10 cellular contexts compared by ENCODE assay signal in the genomic region with DNA sequence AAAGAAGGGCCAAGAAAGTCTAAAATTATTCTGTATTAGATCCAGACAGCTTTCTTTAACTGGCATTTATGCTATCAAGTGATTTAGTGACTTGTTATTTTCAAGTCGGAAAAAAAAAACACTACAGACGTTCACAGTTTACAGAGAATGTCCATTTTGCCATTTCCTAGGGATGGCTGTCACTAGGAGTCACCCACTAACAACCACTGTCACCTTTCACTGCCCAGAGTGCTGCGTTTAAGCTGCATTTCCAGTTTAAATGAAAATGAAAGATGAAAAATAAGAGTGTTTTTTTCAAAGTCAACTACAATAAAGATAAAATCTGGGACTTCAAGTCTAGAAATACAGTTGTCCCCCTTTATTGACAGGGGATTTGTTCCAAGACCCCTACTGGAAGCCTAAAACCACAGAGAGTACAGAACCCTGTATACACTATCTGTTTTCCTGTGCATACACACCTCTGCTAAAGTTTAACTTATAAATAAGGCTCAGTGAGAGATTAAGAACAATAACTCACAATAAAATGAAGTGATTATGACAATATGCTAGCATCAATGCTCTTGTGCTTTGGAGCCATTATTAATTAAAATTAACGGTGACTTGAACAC.
DNase-seq lines count a peak whose midpoint lies in the region; ATAC-seq, FAIRE-seq and TF ChIP-seq lines count a peak whose summit lies in the region.
"Had no signal": no experiment of that assay in that cellular context is flagged by ENCODE, and none has a peak within 500 bp of the region (broad histone marks: within the 10 kb centered on the region; RNA-seq: fewer than 3 reads in every experiment).

No MANE protein-coding gene starts in this region.

- TF ChIP-seq POLR2A in H54 (IDR thresholded peaks at IDR 0.05; ENCODE audit: low read depth, low read length), result no peak

- peaks cover 8% of the 10 kb centered on the region for H3K4me1 ChIP-seq in stomach smooth muscle (ENCODE audit: control insufficient read depth, insufficient read depth, low read length)

- CTCF ChIA-PET in activated naive CD4-positive, alpha-beta T cell treated with anti-CD3 and anti-CD28 coated beads, Interleukin-2, amount 10 ng/mL, durations not matched to agents 7 days and 5 days (lab: Charles Lee), result interaction anchor here (1.5 kb wide), 1 partner anchor 9 kb away, joined by 3 read pairs; no protein-coding TSS in a partner anchor

- H3K4me3 Mint-ChIP-seq in activated naive CD4-positive, alpha-beta T cell treated with anti-CD3 and anti-CD28 coated beads, Interleukin-2, amount 10 ng/mL, durations not matched to agents 7 days and 5 days, result peak overlapping the region; percentile 27

- peak overlapping the region in 33 of 59 donors; percentile 3 to 52 (median 28) for H3K4me3 ChIP-seq in dorsolateral prefrontal cortex
- peak overlapping the region; percentile 3 to 52 for H3K4me3 ChIP-seq in stomach smooth muscle (ENCODE audit: low read length in 2 of 2)
- H3K4me3 ChIP-seq: BLaER1 had no signal

- H3K27ac ChIP-seq in dorsolateral prefrontal cortex, result no peak overlapping the region
- H3K27ac ChIP-seq in stomach smooth muscle (ENCODE audit: low read length), result no peak overlapping the region
- H3K27ac ChIP-seq: BLaER1 had no signal

- no peak for FAIRE-seq in H54 (lab: Jason Lieb, UNC)

- H3K9me3 Mint-ChIP-seq in activated naive CD4-positive, alpha-beta T cell treated with anti-CD3 and anti-CD28 coated beads, Interleukin-2, amount 10 ng/mL, durations not matched to agents 7 days and 5 days, result no peaks in the 10 kb centered on the region
- H3K9me3 Mint-ChIP-seq in activated naive CD4-positive, alpha-beta T cell treated with anti-CD3 and anti-CD28 coated beads, Interleukin-2, amount 50 U/mL, for 72 hours, result no peaks in the 10 kb centered on the region

- peaks cover 18% of the 10 kb centered on the region for H3K27me3 Mint-ChIP-seq in activated naive CD4-positive, alpha-beta T cell treated with anti-CD3 and anti-CD28 coated beads, Interleukin-2, amount 10 ng/mL, durations not matched to agents 7 days and 5 days

- H3K9me3 ChIP-seq in stomach smooth muscle (ENCODE audit: control insufficient read depth in 2 of 2, low read length in 2 of 2), result no peaks in the 10 kb centered on the region
- H3K9me3 ChIP-seq: BLaER1 had no signal

- intact Hi-C loops in dorsolateral prefrontal cortex (cut with DNase I), result loop anchor here in 1 of 2 donors (5.0 kb wide), 1 partner anchor 111 kb away; a partner anchor contains a TSS

- peaks cover 28% of the 10 kb centered on the region for H3K4me1 Mint-ChIP-seq in activated naive CD4-positive, alpha-beta T cell treated with anti-CD3 and anti-CD28 coated beads, Interleukin-2, amount 10 ng/mL, durations not matched to agents 7 days and 5 days

- TF ChIP-seq CTCF in dorsolateral prefrontal cortex (IDR thresholded peaks at IDR 0.05 in 54 of 56, conservative IDR thresholded peaks at IDR 0.05 in 2 of 56; ENCODE audit: low read depth in 1 of 56, partially characterized antibody in 56 of 56), result no peak

- DNase-seq in activated naive CD4-positive, alpha-beta T cell treated with anti-CD3 and anti-CD28 coated beads, Interleukin-2, amount 10 ng/mL, durations not matched to agents 7 days and 5 days, result no peak
- DNase-seq in activated naive CD4-positive, alpha-beta T cell treated with anti-CD3 and anti-CD28 coated beads, Interleukin-2, amount 50 U/mL, for 72 hours (ENCODE audit: low spot score in 2 of 2), result no peak
- DNase-seq in dorsolateral prefrontal cortex (no peak), H54 (ENCODE audit: insufficient read length, low spot score) (no peak), NCI-H510A (lab: John Stamatoyannopoulos, UW) (no peak), DMS 273 treated with DMSO at 0.1 percent for 48 hours (lab: John Stamatoyannopoulos, UW) (no peak)
- DNase-seq: stimulated activated naive CD8-positive, alpha-beta T cell treated with anti-CD3 and anti-CD28 coated beads, Interleukin-15, Interleukin-2, amounts not matched to agents 100 U/mL and 50 U/mL, for 24 hours had no signal

- no peaks in the 10 kb centered on the region for H3K27me3 ChIP-seq in dorsolateral prefrontal cortex
- no peaks in the 10 kb centered on the region for H3K27me3 ChIP-seq in stomach smooth muscle (ENCODE audit: control insufficient read depth in 1 of 2, insufficient read depth in 2 of 2, low read length in 2 of 2)
- H3K27me3 ChIP-seq: BLaER1 had no signal

- H3K36me3 Mint-ChIP-seq in activated naive CD4-positive, alpha-beta T cell treated with anti-CD3 and anti-CD28 coated beads, Interleukin-2, amount 10 ng/mL, durations not matched to agents 7 days and 5 days, result no peaks in the 10 kb centered on the region
- H3K36me3 Mint-ChIP-seq in activated naive CD4-positive, alpha-beta T cell treated with anti-CD3 and anti-CD28 coated beads, Interleukin-2, amount 50 U/mL, for 72 hours, result no peaks in the 10 kb centered on the region

- ATAC-seq in activated naive CD4-positive, alpha-beta T cell treated with anti-CD3 and anti-CD28 coated beads, Interleukin-2, amount 50 U/mL, for 72 hours, result no peak
- peak; percentile 5 for ATAC-seq in HG03159 (IDR thresholded peaks at IDR 0.05; ENCODE audit: unreplicated experiment)

- no peak overlapping the region for H3K27ac Mint-ChIP-seq in activated naive CD4-positive, alpha-beta T cell treated with anti-CD3 and anti-CD28 coated beads, Interleukin-2, amount 10 ng/mL, durations not matched to agents 7 days and 5 days
- no peak overlapping the region for H3K27ac Mint-ChIP-seq in activated naive CD4-positive, alpha-beta T cell treated with anti-CD3 and anti-CD28 coated beads, Interleukin-2, amount 50 U/mL, for 72 hours

- no peaks in the 10 kb centered on the region for H3K36me3 ChIP-seq in stomach smooth muscle (ENCODE audit: control insufficient read depth in 2 of 2, insufficient read depth in 2 of 2, low read length in 2 of 2)
- H3K36me3 ChIP-seq: BLaER1 had no signal

- H3K9ac ChIP-seq in stomach smooth muscle (ENCODE audit: low read length in 2 of 2), result peak overlapping the region in 1 of 2 donors; percentile 24
- H3K9ac ChIP-seq: BLaER1 had no signal
